8 cellular contexts compared by ENCODE assay signal in the genomic region with DNA sequence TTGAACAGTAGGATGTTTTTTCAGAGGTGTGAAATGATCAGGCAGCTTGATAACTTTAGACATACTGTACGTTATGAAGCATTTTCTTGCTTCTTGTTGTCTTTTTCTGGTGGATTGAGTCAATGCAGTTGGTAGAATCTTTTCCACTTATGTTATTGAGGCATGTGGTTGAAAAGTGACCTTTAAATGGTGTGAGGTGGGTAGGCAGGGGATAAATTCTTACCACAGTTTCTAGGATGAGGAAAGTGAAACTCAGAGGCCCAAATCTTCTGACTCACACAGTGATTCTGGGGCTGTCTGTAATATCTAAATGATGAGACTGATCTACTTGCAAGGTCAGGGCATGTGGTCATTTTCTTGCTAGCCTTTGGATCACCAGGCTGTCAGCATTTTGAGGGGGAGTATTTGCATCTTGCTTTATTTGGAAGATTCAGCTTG.
DNase-seq lines count a peak whose midpoint lies in the region; ATAC-seq and TF ChIP-seq lines count a peak whose summit lies in the region.
"Not testable (repeated sequence)": the region's sequence is repeated elsewhere in the genome, so short reads cannot be mapped to it uniquely, and the experiment has no call there.

No MANE protein-coding gene starts in this region.

- H3K4me2 ChIP-seq in GM23248 (ENCODE audit: unreplicated experiment) = not testable (repeated sequence)

- not testable (repeated sequence) for H3F3A ChIP-seq in GM23248 (ENCODE audit: insufficient read depth)

- 0% methylated on average over 1 of the region's 1 CpG; no CpG with 5 or more reads in 1 of the 2 experiments for WGBS in GM23248 (ENCODE audit: low coverage in 1 of 2, low lambda C conversion rate in 2 of 2, missing lambda C conversion rate in 2 of 2), 2 experiments

- H3K9me3 Mint-ChIP-seq in CD14-positive monocyte; activated CD4-positive, alpha-beta memory T cell treated with anti-CD3 and anti-CD28 coated beads for 36 hours; naive thymus-derived CD4-positive, alpha-beta T cell: not testable (repeated sequence)

- not testable (repeated sequence) for H3K36me3 Mint-ChIP-seq in CD14-positive monocyte; activated CD4-positive, alpha-beta memory T cell treated with anti-CD3 and anti-CD28 coated beads for 36 hours; naive thymus-derived CD4-positive, alpha-beta T cell

- not testable (repeated sequence) for H3K9me2 ChIP-seq in GM23248 (ENCODE audit: insufficient read depth)

- H3K27ac ChIP-seq in GM23248 = peak overlapping the region; percentile 59
- not testable (repeated sequence) for H3K27ac ChIP-seq in naive thymus-derived CD4-positive, alpha-beta T cell (ENCODE audit: low read depth, low read length)

- H3K9ac ChIP-seq in GM23248 = 0 out of 2 replicates have a peak overlapping the region, but pooled peaks have one; percentile 36

- CTCF ChIA-PET in activated CD4-positive, alpha-beta memory T cell treated with anti-CD3 and anti-CD28 coated beads for 36 hours (lab: Charles Lee); naive thymus-derived CD4-positive, alpha-beta T cell (lab: Charles Lee): not testable (repeated sequence)

- not testable (repeated sequence) for H3K27me3 Mint-ChIP-seq in CD14-positive monocyte (ENCODE audit: low read depth in 3 of 3); activated CD4-positive, alpha-beta memory T cell treated with anti-CD3 and anti-CD28 coated beads for 36 hours; naive thymus-derived CD4-positive, alpha-beta T cell

- not testable (repeated sequence) for H3K9me3 ChIP-seq in GM23248 (ENCODE audit: low read depth); naive thymus-derived CD4-positive, alpha-beta T cell (ENCODE audit: control insufficient read depth in 2 of 3, low read length in 3 of 3)

- intact Hi-C loops in CD14-positive monocyte (cut with micrococcal nuclease); activated CD4-positive, alpha-beta memory T cell treated with anti-CD3 and anti-CD28 coated beads for 36 hours (cut with micrococcal nuclease); naive thymus-derived CD4-positive, alpha-beta T cell (cut with micrococcal nuclease): not testable (repeated sequence)

- POLR2A ChIA-PET in activated CD4-positive, alpha-beta memory T cell treated with anti-CD3 and anti-CD28 coated beads for 36 hours (lab: Charles Lee); naive thymus-derived CD4-positive, alpha-beta T cell (lab: Charles Lee): not testable (repeated sequence)

- H3K4me3 Mint-ChIP-seq in CD14-positive monocyte; activated CD4-positive, alpha-beta memory T cell treated with anti-CD3 and anti-CD28 coated beads for 36 hours; naive thymus-derived CD4-positive, alpha-beta T cell: not testable (repeated sequence)

- H3K27ac Mint-ChIP-seq in CD14-positive monocyte = peak overlapping the region in 2 of 7 donors; percentile 50 to 60
- H3K27ac Mint-ChIP-seq in activated CD4-positive, alpha-beta memory T cell treated with anti-CD3 and anti-CD28 coated beads for 36 hours; naive thymus-derived CD4-positive, alpha-beta T cell: not testable (repeated sequence)

- not testable (repeated sequence) for TF ChIP-seq CTCF in CD14-positive monocyte (IDR thresholded peaks at IDR 0.05)

- ATAC-seq in GM19023 (IDR thresholded peaks at IDR 0.05; ENCODE audit: unreplicated experiment) (peak; percentile 78), HG03108 (IDR thresholded peaks at IDR 0.05; ENCODE audit: unreplicated experiment) (peak; percentile 56)
- ATAC-seq in naive thymus-derived CD4-positive, alpha-beta T cell = peak; percentile 66

- DNase-seq in CD14-positive monocyte (ENCODE audit: low spot score) (peak; percentile 34), GM23248 (peak; percentile 57), NAMALWA (ENCODE audit: low spot score) (peak; percentile 2), dermis blood vessel endothelial cell (peak; percentile 0)
- peak; percentile 18 for DNase-seq in activated CD4-positive, alpha-beta memory T cell treated with anti-CD3 and anti-CD28 coated beads for 36 hours
- peak in 1 of 9 donors; percentile 41 for DNase-seq in naive thymus-derived CD4-positive, alpha-beta T cell

- not testable (repeated sequence) for H3K36me3 ChIP-seq in GM23248 (ENCODE audit: low read depth); naive thymus-derived CD4-positive, alpha-beta T cell (ENCODE audit: control insufficient read depth in 2 of 3, insufficient read depth in 3 of 3, low read length in 3 of 3)

- in situ Hi-C loops in GM23248 (cut with MboI) = not testable (repeated sequence)

- H4K20me1 ChIP-seq in GM23248 (ENCODE audit: insufficient read depth) = not testable (repeated sequence)

- H2AFZ ChIP-seq in GM23248 = not testable (repeated sequence)

- H3K4me1 ChIP-seq in GM23248 (ENCODE audit: insufficient read depth); naive thymus-derived CD4-positive, alpha-beta T cell (ENCODE audit: control insufficient read depth in 2 of 2, insufficient read depth in 2 of 2, low read length in 2 of 2): not testable (repeated sequence)

- not testable (repeated sequence) for H3K4me3 ChIP-seq in GM23248; naive thymus-derived CD4-positive, alpha-beta T cell (ENCODE audit: low read length)

- H3K79me2 ChIP-seq in GM23248 (ENCODE audit: insufficient read depth) = not testable (repeated sequence)

- not testable (repeated sequence) for H3K27me3 ChIP-seq in GM23248 (replicated peaks; ENCODE audit: insufficient read depth); naive thymus-derived CD4-positive, alpha-beta T cell (ENCODE audit: control insufficient read depth in 2 of 2, insufficient read depth in 2 of 2, low read length in 2 of 2)

- H3K4me1 Mint-ChIP-seq in CD14-positive monocyte; activated CD4-positive, alpha-beta memory T cell treated with anti-CD3 and anti-CD28 coated beads for 36 hours (ENCODE audit: low read depth); naive thymus-derived CD4-positive, alpha-beta T cell: not testable (repeated sequence)
